Comparison of ENCODE assay signal across 9 cellular contexts in genomic region chr7:140641532-140642191, GRCh38. TPM values are rescaled to one million over a fixed set of nuclear protein-coding genes. Genes with fewer than 3 reads are reported as not detected.
DNase-seq lines count a peak whose midpoint lies in the region; ATAC-seq and FAIRE-seq lines count a peak whose summit lies in the region.
"Had no signal": no experiment of that assay in that cellular context is flagged by ENCODE, and none has a peak within 500 bp of the region (broad histone marks: within the 10 kb centered on the region; RNA-seq: fewer than 3 reads in every experiment).

No MANE protein-coding gene starts in this region.

- H3K9me3 Mint-ChIP-seq in activated T-helper 1 cell treated with anti-CD3 and anti-CD28 coated beads, Interleukin-12 subunit alpha, Interleukin-12 subunit beta, Interleukin-2, Interleukin-4 antibody, amounts not matched to agents 30 ng/mL and 10 ng/mL and 1 ng/mL, durations not matched to agents 14 hours and 24 hours and 36 hours: no peaks in the 10 kb centered on the region

- no peak overlapping the region for H3K27ac ChIP-seq in iPS-18a (ENCODE audit: low read length)
- peak overlapping the region; percentile 86 for H3K27ac ChIP-seq in rectal smooth muscle tissue (ENCODE audit: low read depth, low read length)

- H3K4me1 Mint-ChIP-seq in activated T-helper 1 cell treated with anti-CD3 and anti-CD28 coated beads, Interleukin-12 subunit alpha, Interleukin-12 subunit beta, Interleukin-2, Interleukin-4 antibody, amounts not matched to agents 30 ng/mL and 10 ng/mL and 1 ng/mL, durations not matched to agents 14 hours and 24 hours and 36 hours (ENCODE audit: low read depth): peaks cover 9% of the 10 kb centered on the region

- H3K9me3 ChIP-seq in HAP-1: no peaks in the 10 kb centered on the region
- H3K9me3 ChIP-seq in iPS-18a (ENCODE audit: control insufficient read depth, low read depth, low read length): no peaks in the 10 kb centered on the region

- H3K9ac ChIP-seq in iPS-18a (ENCODE audit: low read length): peak overlapping the region; percentile 53
- H3K9ac ChIP-seq in rectal smooth muscle tissue (ENCODE audit: low read length): no peak overlapping the region

- DNase-seq in HAP-1 (ENCODE audit: low spot score in 2 of 2): peak in 1 of 2 experiments; percentile 18
- no peak for DNase-seq in activated T-helper 1 cell treated with anti-CD3 and anti-CD28 coated beads, Interleukin-12 subunit alpha, Interleukin-12 subunit beta, Interleukin-2, Interleukin-4 antibody, amounts not matched to agents 30 ng/mL and 10 ng/mL and 1 ng/mL, durations not matched to agents 14 hours and 24 hours and 36 hours (ENCODE audit: low spot score)
- no peak for DNase-seq in NCI-H526 (lab: John Stamatoyannopoulos, UW)
- no peak for DNase-seq in GM19239 (ENCODE audit: insufficient read length, low spot score)

- no peaks in the 10 kb centered on the region for H3K36me3 Mint-ChIP-seq in activated T-helper 1 cell treated with anti-CD3 and anti-CD28 coated beads, Interleukin-12 subunit alpha, Interleukin-12 subunit beta, Interleukin-2, Interleukin-4 antibody, amounts not matched to agents 30 ng/mL and 10 ng/mL and 1 ng/mL, durations not matched to agents 14 hours and 24 hours and 36 hours (ENCODE audit: low read depth)

- H3K4me1 ChIP-seq in HAP-1 (peaks cover 26% of the 10 kb centered on the region), iPS-18a (ENCODE audit: control insufficient read depth, low read depth, low read length) (peaks cover 16% of the 10 kb centered on the region), rectal smooth muscle tissue (ENCODE audit: control insufficient read depth, insufficient read depth, low read length) (peaks cover 12% of the 10 kb centered on the region)

- intact Hi-C loops in activated T-helper 1 cell treated with anti-CD3 and anti-CD28 coated beads, Interleukin-12 subunit alpha, Interleukin-12 subunit beta, Interleukin-2, Interleukin-4 antibody, amounts not matched to agents 30 ng/mL and 10 ng/mL and 1 ng/mL, durations not matched to agents 14 hours and 24 hours and 36 hours (cut with micrococcal nuclease): no loop called here

- H3K36me3 ChIP-seq in HAP-1 (replicated peaks) (no peaks in the 10 kb centered on the region), iPS-18a (ENCODE audit: control insufficient read depth, low read depth, low read length) (no peaks in the 10 kb centered on the region), rectal smooth muscle tissue (ENCODE audit: control insufficient read depth, insufficient read depth, low read length) (no peaks in the 10 kb centered on the region)

- H3K4me3 ChIP-seq in HAP-1 (peak overlapping the region; percentile 52), iPS-18a (ENCODE audit: low read length) (peak overlapping the region; percentile 75), rectal smooth muscle tissue (ENCODE audit: low read length) (peak overlapping the region; percentile 58)

- no peak overlapping the region for H3K27ac Mint-ChIP-seq in activated T-helper 1 cell treated with anti-CD3 and anti-CD28 coated beads, Interleukin-12 subunit alpha, Interleukin-12 subunit beta, Interleukin-2, Interleukin-4 antibody, amounts not matched to agents 30 ng/mL and 10 ng/mL and 1 ng/mL, durations not matched to agents 14 hours and 24 hours and 36 hours

- in situ Hi-C loops in HAP-1 (cut with MboI; ENCODE audit: low sequenced_read_pairs): no loop called here

- peak overlapping the region; percentile 6 for H3K4me3 Mint-ChIP-seq in activated T-helper 1 cell treated with anti-CD3 and anti-CD28 coated beads, Interleukin-12 subunit alpha, Interleukin-12 subunit beta, Interleukin-2, Interleukin-4 antibody, amounts not matched to agents 30 ng/mL and 10 ng/mL and 1 ng/mL, durations not matched to agents 14 hours and 24 hours and 36 hours

- ATAC-seq in HG02885 (IDR thresholded peaks at IDR 0.05; ENCODE audit: poor library complexity, unreplicated experiment): no peak
- no peak for ATAC-seq in HG03097 (IDR thresholded peaks at IDR 0.05; ENCODE audit: low FRiP score, unreplicated experiment)

- FAIRE-seq in GM19239 (lab: Jason Lieb, UNC): no peak
- FAIRE-seq: TTC549 had no signal

- H3K27me3 ChIP-seq in HAP-1 (ENCODE audit: low read depth): no peaks in the 10 kb centered on the region
- peaks cover 29% of the 10 kb centered on the region for H3K27me3 ChIP-seq in iPS-18a (ENCODE audit: control insufficient read depth, insufficient read depth, low read length)
- peaks cover 8% of the 10 kb centered on the region for H3K27me3 ChIP-seq in rectal smooth muscle tissue (ENCODE audit: control insufficient read depth, insufficient read depth, low read length)

- peaks cover 67% of the 10 kb centered on the region for H3K27me3 Mint-ChIP-seq in activated T-helper 1 cell treated with anti-CD3 and anti-CD28 coated beads, Interleukin-12 subunit alpha, Interleukin-12 subunit beta, Interleukin-2, Interleukin-4 antibody, amounts not matched to agents 30 ng/mL and 10 ng/mL and 1 ng/mL, durations not matched to agents 14 hours and 24 hours and 36 hours (ENCODE audit: insufficient read depth)

RNA-seq across cellular contexts. Expression of gene DENND2A, which starts 1.0 kb away (rescaled TPM):
- total RNA-seq in activated T-helper 1 cell treated with anti-CD3 and anti-CD28 coated beads, Interleukin-12 subunit alpha, Interleukin-12 subunit beta, Interleukin-2, Interleukin-4 antibody, amounts not matched to agents 30 ng/mL and 10 ng/mL and 1 ng/mL, durations not matched to agents 14 hours and 24 hours and 36 hours: not detected in 2 replicates

RNA-seq across cellular contexts. Expression of gene ADCK2, which starts 31.1 kb away (rescaled TPM):
- 21.1 and 23.5 TPM in 2 replicates for total RNA-seq in activated T-helper 1 cell treated with anti-CD3 and anti-CD28 coated beads, Interleukin-12 subunit alpha, Interleukin-12 subunit beta, Interleukin-2, Interleukin-4 antibody, amounts not matched to agents 30 ng/mL and 10 ng/mL and 1 ng/mL, durations not matched to agents 14 hours and 24 hours and 36 hours

RNA-seq across cellular contexts. Expression of gene NDUFB2, which starts 54.8 kb away (rescaled TPM):
- total RNA-seq in activated T-helper 1 cell treated with anti-CD3 and anti-CD28 coated beads, Interleukin-12 subunit alpha, Interleukin-12 subunit beta, Interleukin-2, Interleukin-4 antibody, amounts not matched to agents 30 ng/mL and 10 ng/mL and 1 ng/mL, durations not matched to agents 14 hours and 24 hours and 36 hours: 178 and 194 TPM in 2 replicates
